8 cellular contexts compared by ENCODE assay signal in genomic region chrX:49043987-49044281, GRCh38. TPM values are rescaled to one million over a fixed set of nuclear protein-coding genes. Genes with fewer than 3 reads are reported as not detected.
DNase-seq lines count a peak whose midpoint lies in the region; ATAC-seq and TF ChIP-seq lines count a peak whose summit lies in the region.

No MANE protein-coding gene starts in this region.

- no peaks in the 10 kb centered on the region for H3K27me3 ChIP-seq in kidney epithelial cell (ENCODE audit: control insufficient read depth, insufficient read depth, low read length)
- H3K27me3 ChIP-seq in thoracic aorta (replicated peaks; ENCODE audit: insufficient read depth) = no peaks in the 10 kb centered on the region

- no peak for ATAC-seq in activated CD8-positive, alpha-beta memory T cell treated with anti-CD3 and anti-CD28 coated beads, Interleukin-2, amount 10 ng/mL, durations not matched to agents 7 days and 5 days
- no peak for ATAC-seq in activated naive CD8-positive, alpha-beta T cell treated with anti-CD3 and anti-CD28 coated beads, Interleukin-2, amount 10 ng/mL, durations not matched to agents 7 days and 5 days (ENCODE audit: low read depth)
- no peak for ATAC-seq in thoracic aorta (ENCODE audit: insufficient number of reproducible peaks, low FRiP score, low read depth)
- no peak for ATAC-seq in GM18511 (IDR thresholded peaks at IDR 0.05; ENCODE audit: unreplicated experiment)
- no peak for ATAC-seq in HG02623 (IDR thresholded peaks at IDR 0.05; ENCODE audit: unreplicated experiment)

- CTCF ChIA-PET in activated CD8-positive, alpha-beta memory T cell treated with anti-CD3 and anti-CD28 coated beads, Interleukin-2, amount 10 ng/mL, durations not matched to agents 7 days and 5 days (lab: Charles Lee) = interaction anchor here (0.9 to 2.3 kb wide), 7 partner anchors 24 to 146 kb away, joined by 3 to 9 read pairs (median 4); partner anchors contain the start of genes GRIPAP1, OTUD5, PQBP1 and TIMM17B

- peaks cover under 1% of the 10 kb centered on the region for H3K36me3 Mint-ChIP-seq in activated CD8-positive, alpha-beta memory T cell treated with anti-CD3 and anti-CD28 coated beads, Interleukin-2, amount 10 ng/mL, durations not matched to agents 7 days and 5 days
- H3K36me3 Mint-ChIP-seq in activated naive CD8-positive, alpha-beta T cell treated with anti-CD3 and anti-CD28 coated beads, Interleukin-2, amount 10 ng/mL, durations not matched to agents 7 days and 5 days = peaks cover 2% of the 10 kb centered on the region

- TF ChIP-seq CTCF in kidney epithelial cell (IDR thresholded peaks at IDR 0.05; ENCODE audit: insufficient read depth, low read length, poor library complexity, severe bottlenecking) = no peak
- no peak for TF ChIP-seq CTCF in thoracic aorta (IDR thresholded peaks at IDR 0.05)

- H3K27ac Mint-ChIP-seq in activated CD8-positive, alpha-beta memory T cell treated with anti-CD3 and anti-CD28 coated beads, Interleukin-2, amount 10 ng/mL, durations not matched to agents 7 days and 5 days = peak overlapping the region; percentile 90
- peak overlapping the region; percentile 91 for H3K27ac Mint-ChIP-seq in activated naive CD8-positive, alpha-beta T cell treated with anti-CD3 and anti-CD28 coated beads, Interleukin-2, amount 10 ng/mL, durations not matched to agents 7 days and 5 days

- no peaks in the 10 kb centered on the region for H3K9me3 ChIP-seq in thoracic aorta

- H3K4me1 Mint-ChIP-seq in activated CD8-positive, alpha-beta memory T cell treated with anti-CD3 and anti-CD28 coated beads, Interleukin-2, amount 10 ng/mL, durations not matched to agents 7 days and 5 days = peaks cover 31% of the 10 kb centered on the region
- peaks cover 26% of the 10 kb centered on the region for H3K4me1 Mint-ChIP-seq in activated naive CD8-positive, alpha-beta T cell treated with anti-CD3 and anti-CD28 coated beads, Interleukin-2, amount 10 ng/mL, durations not matched to agents 7 days and 5 days

- POLR2A ChIA-PET in activated naive CD8-positive, alpha-beta T cell treated with anti-CD3 and anti-CD28 coated beads, Interleukin-2, amount 10 ng/mL, durations not matched to agents 7 days and 5 days (lab: Charles Lee) = interaction anchor here (1.1 to 4.7 kb wide), 4 partner anchors 42 to 112 kb away, joined by 3 to 19 read pairs (median 10); partner anchors contain the start of genes GRIPAP1 and OTUD5

- peak overlapping the region; percentile 89 for H3K4me3 Mint-ChIP-seq in activated CD8-positive, alpha-beta memory T cell treated with anti-CD3 and anti-CD28 coated beads, Interleukin-2, amount 10 ng/mL, durations not matched to agents 7 days and 5 days
- H3K4me3 Mint-ChIP-seq in activated naive CD8-positive, alpha-beta T cell treated with anti-CD3 and anti-CD28 coated beads, Interleukin-2, amount 10 ng/mL, durations not matched to agents 7 days and 5 days = peak overlapping the region; percentile 91

- H3K4me1 ChIP-seq in thoracic aorta (ENCODE audit: control insufficient read depth in 1 of 2, low read depth in 2 of 2) = peaks cover 6 to 15% of the 10 kb centered on the region in 2 donors

- H3K9me3 Mint-ChIP-seq in activated CD8-positive, alpha-beta memory T cell treated with anti-CD3 and anti-CD28 coated beads, Interleukin-2, amount 10 ng/mL, durations not matched to agents 7 days and 5 days (ENCODE audit: low read depth) = no peaks in the 10 kb centered on the region
- H3K9me3 Mint-ChIP-seq in activated naive CD8-positive, alpha-beta T cell treated with anti-CD3 and anti-CD28 coated beads, Interleukin-2, amount 10 ng/mL, durations not matched to agents 7 days and 5 days = no peaks in the 10 kb centered on the region

- no peak for DNase-seq in activated CD8-positive, alpha-beta memory T cell treated with anti-CD3 and anti-CD28 coated beads, Interleukin-2, amount 10 ng/mL, durations not matched to agents 7 days and 5 days
- DNase-seq in activated CD8-positive, alpha-beta memory T cell treated with anti-CD3 and anti-CD28 coated beads for 24 hours = no peak
- DNase-seq in activated naive CD8-positive, alpha-beta T cell treated with anti-CD3 and anti-CD28 coated beads, Interleukin-2, amount 10 ng/mL, durations not matched to agents 7 days and 5 days = no peak
- DNase-seq in kidney epithelial cell (ENCODE audit: low read depth) (no peak), thoracic aorta (ENCODE audit: low spot score) (no peak), NAMALWA (ENCODE audit: low spot score) (no peak)

- H3K27me3 Mint-ChIP-seq in activated CD8-positive, alpha-beta memory T cell treated with anti-CD3 and anti-CD28 coated beads, Interleukin-2, amount 10 ng/mL, durations not matched to agents 7 days and 5 days = no peaks in the 10 kb centered on the region
- peaks cover 2% of the 10 kb centered on the region for H3K27me3 Mint-ChIP-seq in activated naive CD8-positive, alpha-beta T cell treated with anti-CD3 and anti-CD28 coated beads, Interleukin-2, amount 10 ng/mL, durations not matched to agents 7 days and 5 days

- H3K27ac ChIP-seq in thoracic aorta = peak overlapping the region; percentile 66 to 77

- no peaks in the 10 kb centered on the region for H3K36me3 ChIP-seq in kidney epithelial cell (ENCODE audit: control insufficient read depth, insufficient read depth, low read length)
- H3K36me3 ChIP-seq in thoracic aorta = peaks cover 5% of the 10 kb centered on the region

- H3K4me3 ChIP-seq in kidney epithelial cell (ENCODE audit: low read depth, low read length) (peak overlapping the region; percentile 23), thoracic aorta (peak overlapping the region; percentile 60)

RNA-seq across cellular contexts. Expression of gene TFE3, which starts 0.8 kb away (rescaled TPM):
- 10 to 100 TPM; 29.4 to 34.1 TPM for total RNA-seq in activated CD8-positive, alpha-beta memory T cell treated with anti-CD3 and anti-CD28 coated beads, Interleukin-2, amount 10 ng/mL, durations not matched to agents 7 days and 5 days
- 10 to 100 TPM; 26.1 to 29.0 TPM for total RNA-seq in activated naive CD8-positive, alpha-beta T cell treated with anti-CD3 and anti-CD28 coated beads, Interleukin-2, amount 10 ng/mL, durations not matched to agents 7 days and 5 days
- total RNA-seq in kidney epithelial cell = 55.6 and 63.3 TPM in 2 replicates
- 100 to 1,000 TPM in 1 of 2 donors, 10 to 100 TPM in 1; 83.8 to 106 TPM for total RNA-seq in thoracic aorta

RNA-seq across cellular contexts. Expression of gene CCDC120, which starts 14.9 kb away (rescaled TPM):
- 1 to 10 TPM; 6.9 to 7.9 TPM for total RNA-seq in activated CD8-positive, alpha-beta memory T cell treated with anti-CD3 and anti-CD28 coated beads, Interleukin-2, amount 10 ng/mL, durations not matched to agents 7 days and 5 days
- total RNA-seq in activated naive CD8-positive, alpha-beta T cell treated with anti-CD3 and anti-CD28 coated beads, Interleukin-2, amount 10 ng/mL, durations not matched to agents 7 days and 5 days = 1 to 10 TPM; 9.0 to 9.1 TPM
- total RNA-seq in kidney epithelial cell (5.5 and 6.4 TPM in 2 replicates), thoracic aorta (1 to 10 TPM; 3.6 to 5.6 TPM)

RNA-seq across cellular contexts. Expression of gene PRAF2, which starts 29.9 kb away (rescaled TPM):
- total RNA-seq in activated CD8-positive, alpha-beta memory T cell treated with anti-CD3 and anti-CD28 coated beads, Interleukin-2, amount 10 ng/mL, durations not matched to agents 7 days and 5 days = 10 to 100 TPM; 21.4 to 21.6 TPM
- total RNA-seq in activated naive CD8-positive, alpha-beta T cell treated with anti-CD3 and anti-CD28 coated beads, Interleukin-2, amount 10 ng/mL, durations not matched to agents 7 days and 5 days = 10 to 100 TPM; 23.8 to 23.9 TPM
- total RNA-seq in kidney epithelial cell (16.8 and 18.1 TPM in 2 replicates), thoracic aorta (10 to 100 TPM; 24.0 to 25.7 TPM)

RNA-seq across cellular contexts. Expression of gene WDR45, which starts 35.8 kb away (rescaled TPM):
- 10 to 100 TPM; 34.8 to 50.5 TPM for total RNA-seq in activated CD8-positive, alpha-beta memory T cell treated with anti-CD3 and anti-CD28 coated beads, Interleukin-2, amount 10 ng/mL, durations not matched to agents 7 days and 5 days
- total RNA-seq in activated naive CD8-positive, alpha-beta T cell treated with anti-CD3 and anti-CD28 coated beads, Interleukin-2, amount 10 ng/mL, durations not matched to agents 7 days and 5 days = 10 to 100 TPM; 53.4 to 55.1 TPM
- total RNA-seq in kidney epithelial cell (115 and 117 TPM in 2 replicates), thoracic aorta (100 to 1,000 TPM in 1 of 2 donors, 10 to 100 TPM in 1; 90.2 to 108 TPM)

RNA-seq across cellular contexts. Expression of gene GRIPAP1, which starts 41.9 kb away (rescaled TPM):
- total RNA-seq in activated CD8-positive, alpha-beta memory T cell treated with anti-CD3 and anti-CD28 coated beads, Interleukin-2, amount 10 ng/mL, durations not matched to agents 7 days and 5 days = 100 to 1,000 TPM; 104 to 126 TPM
- 100 to 1,000 TPM; 116 to 123 TPM for total RNA-seq in activated naive CD8-positive, alpha-beta T cell treated with anti-CD3 and anti-CD28 coated beads, Interleukin-2, amount 10 ng/mL, durations not matched to agents 7 days and 5 days
- total RNA-seq in kidney epithelial cell = 25.8 and 31.1 TPM in 2 replicates
- total RNA-seq in thoracic aorta = 10 to 100 TPM; 29.8 to 36.6 TPM
